ENCODE assay signal across 8 cellular contexts in genomic region chr3:50256978-50257890, GRCh38. TPM values are rescaled to one million over a fixed set of nuclear protein-coding genes. Genes with fewer than 3 reads are reported as not detected.
A peak's percentile ranks its signal among the peaks of the same experiment; 100 is the strongest.
DNase-seq lines count a peak whose midpoint lies in the region; ATAC-seq, FAIRE-seq and TF ChIP-seq lines count a peak whose summit lies in the region.

No MANE protein-coding gene starts in this region.

- H3K9me3 ChIP-seq in HCT116 (ENCODE audit: control insufficient read depth in 1 of 2, insufficient read depth in 1 of 2, low read depth in 1 of 2, low read length in 2 of 2) (no peaks in the 10 kb centered on the region), kidney (ENCODE audit: control insufficient read depth in 1 of 2, low read length in 2 of 2) (no peaks in the 10 kb centered on the region), vagina (no peaks in the 10 kb centered on the region)

- peaks cover 1% of the 10 kb centered on the region; the same call in 1 of the 2 replicates for H3K79me2 ChIP-seq in HCT116 (ENCODE audit: insufficient read depth, low read length)

- POLR2A ChIA-PET in HCT116 (lab: Charles Lee): no interaction called here

- H3K9me2 ChIP-seq in HCT116 (ENCODE audit: insufficient read depth): no peaks in the 10 kb centered on the region

- RAD21 ChIA-PET in HCT116 (lab: Charles Lee; ENCODE audit: low non-redundant PET in 1 of 2, low total read pairs in 2 of 2, uncharacterized antibody in 2 of 2, unreplicated experiment in 2 of 2): interaction anchor here in 1 of 2 experiments (1.1 kb wide), 1 partner anchor 30 kb away, joined by 5 read pairs; no protein-coding TSS in a partner anchor

- FAIRE-seq in kidney (lab: Jason Lieb, UNC): no peak

- H3K4me1 Mint-ChIP-seq in activated T-helper 17 cell treated with anti-CD3 and anti-CD28 coated beads, Interleukin-2, amount 50 U/mL, for 72 hours: no peaks in the 10 kb centered on the region

- H3K4me3 ChIP-seq in HCT116 (replicated peaks in 1 of 2; ENCODE audit: low read depth in 1 of 2, low read length in 2 of 2): no peak overlapping the region
- no peak overlapping the region for H3K4me3 ChIP-seq in kidney (ENCODE audit: low read length in 2 of 2)
- H3K4me3 ChIP-seq in vagina: no peak overlapping the region

- no peak for TF ChIP-seq POLR2A in HCT116 (IDR thresholded peaks at IDR 0.05; ENCODE audit: borderline replicate concordance, extremely low read depth, insufficient read depth, insufficient read length)
- no peak for TF ChIP-seq POLR2A in vagina (IDR thresholded peaks at IDR 0.05)

- TF ChIP-seq CTCF in HCT116 (IDR thresholded peaks at IDR 0.05 in 2 of 3, conservative IDR thresholded peaks at IDR 0.05 in 1 of 3; ENCODE audit: borderline replicate concordance in 1 of 3, insufficient read depth in 1 of 3, low read depth in 2 of 3, low read length in 2 of 3) (peak in 2 of 3 experiments; percentile 82 to 90; a peak in 4 of 6 replicates), kidney (IDR thresholded peaks at IDR 0.05; ENCODE audit: borderline replicate concordance, extremely low read depth, insufficient read depth) (peak; percentile 38), vagina (IDR thresholded peaks at IDR 0.05) (peak in 1 of 3 experiments; percentile 24)

- CTCF ChIA-PET in HCT116 (lab: Charles Lee): interaction anchor here (0.7 to 3.3 kb wide), 5 partner anchors 8 to 30 kb away, joined by 3 to 46 read pairs (median 5); partner anchors contain the start of gene GNAI2

- H3K9ac ChIP-seq in HCT116 (ENCODE audit: low read length): no peak overlapping the region
- H3K9ac ChIP-seq in kidney (ENCODE audit: low read length in 2 of 2): no peak overlapping the region

- H3K9me3 Mint-ChIP-seq in activated T-helper 17 cell treated with anti-CD3 and anti-CD28 coated beads, Interleukin-2, amount 50 U/mL, for 72 hours: no peaks in the 10 kb centered on the region

- peak overlapping the region; percentile 67 for H3K27ac Mint-ChIP-seq in activated T-helper 17 cell treated with anti-CD3 and anti-CD28 coated beads, Interleukin-2, amount 50 U/mL, for 72 hours

- H3K27ac ChIP-seq in HCT116 (ENCODE audit: low read depth, low read length) (no peak overlapping the region), kidney (ENCODE audit: low read depth in 2 of 2, low read length in 2 of 2) (no peak overlapping the region), vagina (peak overlapping the region; percentile 98)

- H3K36me3 ChIP-seq in HCT116 (ENCODE audit: control insufficient read depth in 1 of 2, insufficient read depth in 2 of 2, low read length in 2 of 2): peaks cover 11 to 15% of the 10 kb centered on the region in 2 experiments; a peak in 3 of 4 replicates
- peaks cover 20 to 30% of the 10 kb centered on the region in 2 donors for H3K36me3 ChIP-seq in kidney (ENCODE audit: control insufficient read depth in 1 of 2, insufficient read depth in 2 of 2, low read length in 2 of 2)
- H3K36me3 ChIP-seq in vagina: peaks cover 0 to 37% of the 10 kb centered on the region in 2 donors

- intact Hi-C loops in HCT116 (cut with micrococcal nuclease) (loop anchor here (1.0 to 2.0 kb wide), 2 partner anchors 30 to 64 kb away; no protein-coding TSS in a partner anchor), kidney (cut with DNase I) (no loop called here), vagina (cut with DNase I) (loop anchor here (5.0 kb wide), 1 partner anchor 65 kb away; the partner anchor contains the start of gene HYAL2)

- TF ChIP-seq RAD21 in HCT116 (IDR thresholded peaks at IDR 0.05; ENCODE audit: low read depth): no peak

- peaks cover 75% of the 10 kb centered on the region for H3K36me3 Mint-ChIP-seq in activated T-helper 17 cell treated with anti-CD3 and anti-CD28 coated beads, Interleukin-2, amount 50 U/mL, for 72 hours (ENCODE audit: low read depth)

- H3K27me3 ChIP-seq in HCT116 (ENCODE audit: insufficient read depth, low read length) (no peaks in the 10 kb centered on the region), vagina (no peaks in the 10 kb centered on the region)

- H2AFZ ChIP-seq in HCT116 (ENCODE audit: low read depth, low read length, poor library complexity, severe bottlenecking): no peak overlapping the region

- ATAC-seq in HCT116: peak; percentile 41
- ATAC-seq in activated T-helper 17 cell treated with anti-CD3 and anti-CD28 coated beads, Interleukin-2, amount 50 U/mL, for 72 hours (replicated peaks): no peak

- DNase-seq in COR-L47 (lab: John Stamatoyannopoulos, UW): peak; percentile 39
- no peak for DNase-seq in HCT116 (ENCODE audit: low read depth, low spot score)
- no peak for DNase-seq in kidney
- no peak for DNase-seq in vagina (ENCODE audit: extremely low spot score in 2 of 2)
- no peak for DNase-seq in middle frontal gyrus (ENCODE audit: extremely low spot score, low spot score)
- no peak for DNase-seq in inferior parietal cortex (ENCODE audit: extremely low spot score)
- DNase-seq in NOMO-1 (lab: John Stamatoyannopoulos, UW; ENCODE audit: unreplicated experiment in 2 of 2): no peak

- BruUV-seq in HCT116 (replicated peaks; lab: Mats Ljungman, UMichigan): no TSS peak

- H4K20me1 ChIP-seq in HCT116 (ENCODE audit: insufficient read depth): no peaks in the 10 kb centered on the region

- H3K27me3 Mint-ChIP-seq in activated T-helper 17 cell treated with anti-CD3 and anti-CD28 coated beads, Interleukin-2, amount 50 U/mL, for 72 hours: no peaks in the 10 kb centered on the region

- H3K4me1 ChIP-seq in HCT116 (ENCODE audit: control insufficient read depth in 1 of 2, insufficient read depth in 2 of 2, low read length in 2 of 2) (peaks cover 14 to 50% of the 10 kb centered on the region in 2 experiments), kidney (ENCODE audit: control insufficient read depth in 1 of 2, insufficient read depth in 1 of 2, low read depth in 1 of 2, low read length in 2 of 2) (peaks cover 0 to 21% of the 10 kb centered on the region in 2 donors), vagina (peaks cover 63% of the 10 kb centered on the region)

- H3K4me3 Mint-ChIP-seq in activated T-helper 17 cell treated with anti-CD3 and anti-CD28 coated beads, Interleukin-2, amount 50 U/mL, for 72 hours: no peak overlapping the region

- no peak overlapping the region for H3K4me2 ChIP-seq in HCT116 (ENCODE audit: low read length)

TF ChIP-seq in HCT116, 20 proteins besides CTCF, POLR2A, EP300 and RAD21:
- TF ChIP-seq YY1 (IDR thresholded peaks at IDR 0.05; ENCODE audit: extremely low read depth, insufficient replicate concordance, low read depth, low read length) (no peak), EGR1 (IDR thresholded peaks at IDR 0.05; ENCODE audit: low read depth) (no peak), POLR2AphosphoS5 (IDR thresholded peaks at IDR 0.05; ENCODE audit: low read depth, low read length) (0 out of 2 replicates have a peak, but pooled peaks have one; percentile 17), EZH2 (IDR thresholded peaks at IDR 0.05) (no peak), ZNF274 (IDR thresholded peaks at IDR 0.05; ENCODE audit: low read depth, low read length) (no peak)
TF ChIP-seq in HCT116: peak in this region for 1.

RNA-seq across cellular contexts. Expression of gene SEMA3B, which starts 11.7 kb away (rescaled TPM):
- total RNA-seq in HCT116 (2021; ENCODE audit: unreplicated experiment): 46.2 TPM
- polyA plus RNA-seq in HCT116 (2012): 51.1 and 79.0 TPM in 2 replicates
- total RNA-seq in activated T-helper 17 cell treated with anti-CD3 and anti-CD28 coated beads, Interleukin-2, amount 50 U/mL, for 72 hours: 1 to 10 TPM; 1.2 to 2.3 TPM
- total RNA-seq in kidney: 96.1 TPM
- 99.9 TPM for polyA plus RNA-seq in kidney (ENCODE audit: insufficient read depth, low read depth, low replicate concordance)
- total RNA-seq in vagina: 32.9 TPM

RNA-seq across cellular contexts. Expression of gene GNAI2, which starts 21.2 kb away (rescaled TPM):
- total RNA-seq in HCT116 (2021; ENCODE audit: unreplicated experiment) (170 TPM), kidney (245 TPM), vagina (244 TPM)
- polyA plus RNA-seq in HCT116 (2012): 214 and 262 TPM in 2 replicates
- total RNA-seq in activated T-helper 17 cell treated with anti-CD3 and anti-CD28 coated beads, Interleukin-2, amount 50 U/mL, for 72 hours: 100 to 1,000 TPM; 283 to 392 TPM
- polyA plus RNA-seq in kidney (ENCODE audit: insufficient read depth, low read depth, low replicate concordance): 141 TPM

RNA-seq across cellular contexts. Expression of gene LSMEM2, which starts 21.7 kb away (rescaled TPM):
- total RNA-seq in HCT116 (2021; ENCODE audit: unreplicated experiment): not detected
- polyA plus RNA-seq in HCT116 (2012): 0.18 and 0.41 TPM in 2 replicates
- under 1 TPM in 1 of 2 donors, not detected in 1; 0.34 TPM for total RNA-seq in activated T-helper 17 cell treated with anti-CD3 and anti-CD28 coated beads, Interleukin-2, amount 50 U/mL, for 72 hours
- total RNA-seq in kidney: 0.22 TPM
- polyA plus RNA-seq in kidney (ENCODE audit: insufficient read depth, low read depth, low replicate concordance): 0.62 TPM
- not detected for total RNA-seq in vagina

RNA-seq across cellular contexts. Expression of gene IFRD2, which starts 35.0 kb away (rescaled TPM):
- total RNA-seq in HCT116 (2021; ENCODE audit: unreplicated experiment) (146 TPM), kidney (78.1 TPM), vagina (37.3 TPM)
- polyA plus RNA-seq in HCT116 (2012): 101 and 103 TPM in 2 replicates
- 100 to 1,000 TPM in 1 of 2 donors, 10 to 100 TPM in 1; 59.2 to 139 TPM for total RNA-seq in activated T-helper 17 cell treated with anti-CD3 and anti-CD28 coated beads, Interleukin-2, amount 50 U/mL, for 72 hours
- 54.1 TPM for polyA plus RNA-seq in kidney (ENCODE audit: insufficient read depth, low read depth, low replicate concordance)

RNA-seq across cellular contexts. Expression of gene HYAL3, which starts 42.0 kb away (rescaled TPM):
- total RNA-seq in HCT116 (2021; ENCODE audit: unreplicated experiment) (10.3 TPM), kidney (2.0 TPM), vagina (8.1 TPM)
- 4.6 and 6.5 TPM in 2 replicates for polyA plus RNA-seq in HCT116 (2012)
- total RNA-seq in activated T-helper 17 cell treated with anti-CD3 and anti-CD28 coated beads, Interleukin-2, amount 50 U/mL, for 72 hours: 10 to 100 TPM; 12.2 to 13.0 TPM
- polyA plus RNA-seq in kidney (ENCODE audit: insufficient read depth, low read depth, low replicate concordance): 3.2 TPM

Comparison
In these comparisons a context has a peak if more than half of its experiments do, and no peak if none do; other contexts are left out.
1. RNA of gene SEMA3B, which starts 11.7 kb away (total RNA-seq): 96.1 TPM in kidney (single experiment), 46.2 TPM in HCT116 (single experiment) and 32.9 TPM in vagina (single experiment); 1.2 to 2.3 TPM in activated T-helper 17 cell treated with anti-CD3 and anti-CD28 coated beads, Interleukin-2, amount 50 U/mL, for 72 hours; every median in the first group is over 10 times any median in the second.